In the genomic region with DNA sequence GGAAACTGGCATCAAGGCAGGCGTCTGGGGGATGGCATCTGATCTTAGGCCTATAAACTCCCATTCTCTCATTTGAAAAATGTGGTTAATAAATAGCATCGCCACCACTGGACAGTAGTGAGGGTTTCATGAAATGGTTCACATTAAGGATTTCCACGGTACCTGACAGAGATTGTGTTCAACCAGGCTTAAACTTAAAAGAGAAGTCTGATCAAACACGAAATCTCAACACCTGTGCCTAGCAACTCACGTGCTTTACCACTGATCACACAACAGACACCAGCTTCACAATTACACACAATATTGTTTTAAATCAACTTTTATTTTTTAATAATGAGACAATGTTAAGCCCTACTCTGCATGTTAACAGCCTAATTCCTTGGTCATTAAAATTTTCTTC, we compare ENCODE assay signal across 26 cellular contexts. TPM values are rescaled to one million over a fixed set of nuclear protein-coding genes. Genes with fewer than 3 reads are reported as not detected.
DNase-seq lines count a peak whose midpoint lies in the region; TF ChIP-seq lines count a peak whose summit lies in the region.
"Had no signal": no experiment of that assay in that cellular context is flagged by ENCODE, and none has a peak within 500 bp of the region (broad histone marks: within the 10 kb centered on the region; RNA-seq: fewer than 3 reads in every experiment).

No MANE protein-coding gene starts in this region.

- no peaks in the 10 kb centered on the region for H3K9me3 ChIP-seq in PC-9 (ENCODE audit: insufficient read depth, low read depth)
- no peaks in the 10 kb centered on the region for H3K9me3 ChIP-seq in neural progenitor cell (ENCODE audit: low read depth)
- H3K9me3 ChIP-seq: ovary had no signal

- no TSS peak for BruUV-seq in PC-9 (replicated peaks; lab: Mats Ljungman, UMichigan)

- H2AFZ ChIP-seq in PC-9: no peak overlapping the region
- H2AFZ ChIP-seq in neural progenitor cell (replicated peaks): no peak overlapping the region

- H3K4me3 ChIP-seq in GM06990 (replicated peaks; ENCODE audit: low read depth, low read length): peak overlapping the region; percentile 17
- H3K4me3 ChIP-seq in HL-60 (replicated peaks; ENCODE audit: insufficient read depth, low read length): no peak overlapping the region
- peak overlapping the region; percentile 85; the same call in 1 of the 2 replicates for H3K4me3 ChIP-seq in PC-9
- no peak overlapping the region for H3K4me3 ChIP-seq in neural progenitor cell
- H3K4me3 ChIP-seq: ovary had no signal

- H3K27ac Mint-ChIP-seq in neural progenitor cell: no peak overlapping the region
- no peak overlapping the region for H3K27ac Mint-ChIP-seq in T-helper 2 cell treated with Interferon-gamma antibody and Interleukin-4, amounts not matched to agents 5 μg/mL and 100 μg/mL, for 36 hours
- H3K27ac Mint-ChIP-seq: nephron; stimulated activated naive B cell treated with anti-CD40 and anti-IgM and Interleukin-4, amounts not matched to agents 10 μg/mL and 1 μg/mL and 100 μg/mL, for 72 hours had no signal

- H3K4me1 ChIP-seq in PC-9 (replicated peaks; ENCODE audit: insufficient read depth) (peaks cover 52% of the 10 kb centered on the region), neural progenitor cell (peaks cover 47% of the 10 kb centered on the region)

- H3K9ac ChIP-seq in neural progenitor cell: no peak overlapping the region

- POLR2A ChIA-PET in PC-9 (lab: Charles Lee; ENCODE audit: unreplicated experiment): no interaction called here

- H4K20me1 ChIP-seq in PC-9 (ENCODE audit: insufficient read depth) (no peaks in the 10 kb centered on the region), neural progenitor cell (ENCODE audit: low read depth) (peaks cover 39% of the 10 kb centered on the region)

- H3K4me2 ChIP-seq in PC-9: peak overlapping the region; percentile 97
- peak overlapping the region; percentile 98 for H3K4me2 ChIP-seq in neural progenitor cell

- H3K27ac ChIP-seq in HL-60 (replicated peaks): peak overlapping the region; percentile 44
- H3K27ac ChIP-seq in PC-9: peak overlapping the region; percentile 75
- H3K27ac ChIP-seq in neural progenitor cell: no peak overlapping the region
- H3K27ac ChIP-seq: epithelial cell of prostate, ovary had no signal

- no peak overlapping the region for H3K4me3 Mint-ChIP-seq in neural progenitor cell
- no peak overlapping the region for H3K4me3 Mint-ChIP-seq in T-helper 2 cell treated with Interferon-gamma antibody and Interleukin-4, amounts not matched to agents 5 μg/mL and 100 μg/mL, for 36 hours
- H3K4me3 Mint-ChIP-seq: stimulated activated naive B cell treated with anti-CD40 and anti-IgM and Interleukin-4, amounts not matched to agents 10 μg/mL and 1 μg/mL and 100 μg/mL, for 72 hours had no signal

- peaks cover 8% of the 10 kb centered on the region for H3K36me3 Mint-ChIP-seq in neural progenitor cell
- H3K36me3 Mint-ChIP-seq in T-helper 2 cell treated with Interferon-gamma antibody and Interleukin-4, amounts not matched to agents 5 μg/mL and 100 μg/mL, for 36 hours (ENCODE audit: low read depth): peaks cover 3% of the 10 kb centered on the region

- TF ChIP-seq CTCF in GM06990 (IDR thresholded peaks at IDR 0.05; ENCODE audit: insufficient read depth, low read length, poor library complexity, severe bottlenecking): no peak
- no peak for TF ChIP-seq CTCF in HL-60 (IDR thresholded peaks at IDR 0.05; ENCODE audit: insufficient read depth, low read length)
- TF ChIP-seq CTCF in PC-9 (conservative IDR thresholded peaks at IDR 0.05): no peak
- no peak for TF ChIP-seq CTCF in neural progenitor cell (IDR thresholded peaks at IDR 0.05)

- no peaks in the 10 kb centered on the region for H3K9me2 ChIP-seq in PC-9 (ENCODE audit: insufficient read depth)

- DNase-seq in GM06990 (ENCODE audit: extremely low read depth, insufficient read length) (no peak), HL-60 (ENCODE audit: low read depth in 1 of 2, low spot score in 1 of 2) (no peak), PC-9 (no peak), neural progenitor cell (ENCODE audit: low spot score) (no peak), D341Med (ENCODE audit: low spot score) (no peak)
- no peak for DNase-seq in stimulated activated CD4-positive, alpha-beta T cell treated with anti-CD3 and anti-CD28 coated beads, Interleukin-15, amount 100 ng/mL, for 24 hours
- DNase-seq in T-helper 2 cell treated with Interferon-gamma antibody and Interleukin-4, amounts not matched to agents 5 μg/mL and 100 μg/mL, for 36 hours (ENCODE audit: low spot score): no peak
- DNase-seq: activated CD4-positive, alpha-beta T cell treated with anti-CD3 and anti-CD28 coated beads for 48 hours; activated effector memory CD4-positive, alpha-beta T cell treated with anti-CD3 and anti-CD28 coated beads, Interleukin-2, amount 50 U/mL, for 16 hours; activated naive CD8-positive, alpha-beta T cell treated with anti-CD3 and anti-CD28 coated beads, Interleukin-2, amount 50 U/mL, for 24 hours; activated T-cell treated with anti-CD3 and anti-CD28 coated beads, Interleukin-2, amount 50 U/mL, for 1 hour; caudate nucleus; cortex of kidney; DMS79; effector memory CD4-positive, alpha-beta T cell; NCI-H1092 treated with DMSO at 0.1 percent for 48 hours; NCI-H2227 treated with DMSO at 0.1 percent for 48 hours; NCI-H526; NK-92 treated with Interleukin-12 subunit alpha and Interleukin-12 subunit beta, amount 100 ng/mL, for 24 hours; ovary; SHP77 treated with DMSO at 0.1 percent for 48 hours; stimulated activated naive B cell treated with anti-CD40 and anti-IgM and Interleukin-4, amounts not matched to agents 10 μg/mL and 1 μg/mL and 100 μg/mL, for 72 hours; substantia nigra; upper lobe of left lung had no signal

- H3K36me3 ChIP-seq in GM06990 (ENCODE audit: control insufficient read depth, insufficient read depth, low read length) (no peaks in the 10 kb centered on the region; the same call in 1 of the 2 replicates), PC-9 (ENCODE audit: low read depth) (no peaks in the 10 kb centered on the region), neural progenitor cell (no peaks in the 10 kb centered on the region)
- H3K36me3 ChIP-seq: ovary, upper lobe of left lung had no signal

- peaks cover 71% of the 10 kb centered on the region for H3K79me2 ChIP-seq in PC-9 (ENCODE audit: low read depth)
- H3K79me2 ChIP-seq in neural progenitor cell (ENCODE audit: low read depth): peaks cover 72% of the 10 kb centered on the region

- H3K4me1 Mint-ChIP-seq in neural progenitor cell: peaks cover 31% of the 10 kb centered on the region
- peaks cover 29% of the 10 kb centered on the region for H3K4me1 Mint-ChIP-seq in T-helper 2 cell treated with Interferon-gamma antibody and Interleukin-4, amounts not matched to agents 5 μg/mL and 100 μg/mL, for 36 hours (ENCODE audit: low read depth)

- CTCF ChIA-PET in PC-9 (lab: Charles Lee): no interaction called here

- peaks cover 7% of the 10 kb centered on the region for H3K27me3 Mint-ChIP-seq in neural progenitor cell (ENCODE audit: insufficient read depth, low read depth)
- peaks cover 3% of the 10 kb centered on the region for H3K27me3 Mint-ChIP-seq in T-helper 2 cell treated with Interferon-gamma antibody and Interleukin-4, amounts not matched to agents 5 μg/mL and 100 μg/mL, for 36 hours (ENCODE audit: low read depth)
- H3K27me3 Mint-ChIP-seq: activated naive CD8-positive, alpha-beta T cell treated with anti-CD3 and anti-CD28 coated beads, Interleukin-2, amount 50 U/mL, for 24 hours; stimulated activated naive B cell treated with anti-CD40 and anti-IgM and Interleukin-4, amounts not matched to agents 10 μg/mL and 1 μg/mL and 100 μg/mL, for 72 hours had no signal

- H3K27me3 ChIP-seq in GM06990 (replicated peaks; ENCODE audit: control insufficient read depth, insufficient read depth, low read length) (no peaks in the 10 kb centered on the region), HL-60 (ENCODE audit: insufficient read depth, poor library complexity, severe bottlenecking) (no peaks in the 10 kb centered on the region), PC-9 (ENCODE audit: insufficient read depth, low read depth) (no peaks in the 10 kb centered on the region), neural progenitor cell (no peaks in the 10 kb centered on the region)
- H3K27me3 ChIP-seq: ovary, upper lobe of left lung had no signal

- intact Hi-C loops in PC-9 (cut with micrococcal nuclease; ENCODE audit: unreplicated experiment): loop anchor here (5.0 kb wide), 2 partner anchors 240 to 465 kb away; no protein-coding TSS in a partner anchor

- H3F3A ChIP-seq in PC-9 (ENCODE audit: insufficient read depth, low read depth): peaks cover 39% of the 10 kb centered on the region
- H3F3A ChIP-seq in neural progenitor cell (ENCODE audit: low read depth): peaks cover 21% of the 10 kb centered on the region

- H3K9me3 Mint-ChIP-seq in neural progenitor cell: peaks cover 8% of the 10 kb centered on the region
- H3K9me3 Mint-ChIP-seq in T-helper 2 cell treated with Interferon-gamma antibody and Interleukin-4, amounts not matched to agents 5 μg/mL and 100 μg/mL, for 36 hours: peaks cover 12% of the 10 kb centered on the region

RNA-seq across cellular contexts. Expression of gene DENND1A, which starts 2.9 kb away (rescaled TPM):
- total RNA-seq in PC-9 (2021) (26.8 and 37.7 TPM in 2 replicates), neural progenitor cell (ENCODE audit: low replicate concordance) (37.4 and 48.1 TPM in 2 replicates)

Comparison
In these comparisons a context has a peak if more than half of its experiments do, and no peak if none do; other contexts are left out.
1. H3K4me3 ChIP-seq: peak in GM06990 (single experiment) and PC-9 (single experiment); none in HL-60 (single experiment) and neural progenitor cell (single experiment).